In genomic region chrX:133483771-133484170, GRCh38 we compare ENCODE assay signal across 1 cellular context.
DNase-seq lines count a peak whose midpoint lies in the region.

No MANE protein-coding gene starts in this region.

- peak; percentile 2 for DNase-seq in activated gamma-delta T cell (lab: John Stamatoyannopoulos, UW)
